Comparison of ENCODE assay signal across 1 cellular context in the genomic region with DNA sequence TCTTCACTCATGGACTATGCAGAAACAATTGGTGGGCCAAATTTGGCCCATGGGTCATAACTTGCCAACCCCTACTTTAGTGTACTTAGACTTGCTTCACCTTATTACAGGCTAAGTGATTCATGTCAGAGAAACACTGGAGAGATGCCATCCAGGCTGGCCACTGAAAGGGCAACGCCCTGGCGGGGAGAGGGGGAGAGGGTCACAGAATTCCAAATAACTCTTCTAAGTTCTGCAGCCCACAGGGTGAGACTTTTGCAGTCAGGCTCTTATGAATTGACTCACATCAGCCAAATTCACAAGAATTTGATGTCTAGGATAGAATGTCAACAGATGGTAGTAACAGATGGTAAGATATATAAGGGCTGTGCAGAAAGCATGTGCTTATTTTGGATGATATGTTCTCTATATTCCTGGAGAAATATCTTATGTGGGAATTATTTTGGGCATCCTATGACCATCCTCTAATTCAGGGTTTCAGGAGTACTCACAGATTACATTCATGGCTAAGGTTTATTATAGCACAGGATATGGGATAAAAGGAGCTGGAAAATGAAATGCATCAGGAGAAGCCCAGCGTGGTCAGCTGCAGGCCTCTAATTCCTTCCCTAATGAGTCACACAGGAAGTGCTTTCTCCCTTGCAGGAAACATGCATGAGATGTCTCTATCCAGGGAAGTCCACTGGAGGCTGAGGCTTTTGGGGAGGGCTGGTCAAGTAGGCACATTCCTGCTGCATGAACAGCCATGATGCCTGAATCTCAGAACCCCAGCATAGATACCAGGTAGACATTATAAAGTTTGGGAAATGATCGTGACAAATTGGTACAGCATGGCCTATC.
TF ChIP-seq lines count a peak whose summit lies in the region.

No MANE protein-coding gene starts in this region.

TF ChIP-seq in HepG2, 621 proteins besides CTCF, POLR2A, EP300 and RAD21:
- TF ChIP-seq POLR2AphosphoS2 (IDR thresholded peaks at IDR 0.05; ENCODE audit: low read depth, low read length) (no peak), FOSL2 (CRISPR knock-in tag; IDR thresholded peaks at IDR 0.05) (peak; percentile 67), GABPA (IDR thresholded peaks at IDR 0.05; ENCODE audit: low read depth, low read length) (peak; percentile 25; the same call in 1 of the 2 replicates), GABPA (CRISPR knock-in tag; IDR thresholded peaks at IDR 0.05; ENCODE audit: low read depth) (peak; percentile 71)
